Comparison of ENCODE assay signal across 1 cellular context in genomic region chr4:73653695-73654106, GRCh38.
TF ChIP-seq lines count a peak whose summit lies in the region.

No MANE protein-coding gene starts in this region.

TF ChIP-seq in GM23338, 12 proteins besides CTCF, POLR2A, EP300 and RAD21 (continued from another document):
- TF ChIP-seq ZNF462 (CRISPR knock-in tag; IDR thresholded peaks at IDR 0.05), result no peak
- no peak for TF ChIP-seq EZH2phosphoT487 (IDR thresholded peaks at IDR 0.05; ENCODE audit: unreplicated experiment)
- TF ChIP-seq ZNF114 (CRISPR knock-in tag; IDR thresholded peaks at IDR 0.05), result no peak
- no peak for TF ChIP-seq NANOG (IDR thresholded peaks at IDR 0.05; ENCODE audit: borderline replicate concordance)
- TF ChIP-seq ZNF331 (CRISPR knock-in tag; IDR thresholded peaks at IDR 0.05; ENCODE audit: low read depth), result no peak
- TF ChIP-seq REST (IDR thresholded peaks at IDR 0.05; ENCODE audit: unreplicated experiment), result no peak
- no peak for TF ChIP-seq CREB1 (CRISPR knock-in tag; IDR thresholded peaks at IDR 0.05; ENCODE audit: low read depth)
- TF ChIP-seq STAT1 (IDR thresholded peaks at IDR 0.05; ENCODE audit: unreplicated experiment), result no peak
- TF ChIP-seq POLR2AphosphoS5 (IDR thresholded peaks at IDR 0.05; ENCODE audit: low read depth), result no peak
